In genomic region chr11:5004429-5005274, GRCh38 we compare ENCODE assay signal across 8 cellular contexts.
DNase-seq lines count a peak whose midpoint lies in the region; TF ChIP-seq lines count a peak whose summit lies in the region.

No MANE protein-coding gene starts in this region.

- peak; percentile 76 for TF ChIP-seq CTCF in 22Rv1 (IDR thresholded peaks at IDR 0.05)
- TF ChIP-seq CTCF in GM12864 (IDR thresholded peaks at IDR 0.05; ENCODE audit: low read depth, low read length, missing control alignments): peak; percentile 53
- TF ChIP-seq CTCF in parathyroid adenoma (IDR thresholded peaks at IDR 0.05): peak; percentile 50

- H3K9ac ChIP-seq in parathyroid adenoma: no peak overlapping the region

- peak; percentile 12 for DNase-seq in GM12864 (ENCODE audit: low read depth)
- DNase-seq in NAMALWA (ENCODE audit: low spot score): peak; percentile 64
- peak; percentile 61 for DNase-seq in SW480 (ENCODE audit: low spot score)
- DNase-seq in fibroblast of the conjunctiva (ENCODE audit: low read depth): peak; percentile 29
- no peak for DNase-seq in central memory CD4-positive, alpha-beta T cell
- DNase-seq in T-helper 2 cell treated with Interferon-gamma antibody and Interleukin-4, amounts not matched to agents 5 μg/mL and 100 μg/mL, for 36 hours (ENCODE audit: low spot score): no peak

- H3K4me1 Mint-ChIP-seq in T-helper 2 cell treated with Interferon-gamma antibody and Interleukin-4, amounts not matched to agents 5 μg/mL and 100 μg/mL, for 36 hours (ENCODE audit: low read depth): no peaks in the 10 kb centered on the region

- no peaks in the 10 kb centered on the region for H3K36me3 Mint-ChIP-seq in T-helper 2 cell treated with Interferon-gamma antibody and Interleukin-4, amounts not matched to agents 5 μg/mL and 100 μg/mL, for 36 hours (ENCODE audit: low read depth)

- no peak overlapping the region for H3K4me2 ChIP-seq in parathyroid adenoma (ENCODE audit: low read length)

- no peaks in the 10 kb centered on the region for H3K9me3 ChIP-seq in parathyroid adenoma (ENCODE audit: control insufficient read depth, low read length)

- H3K36me3 ChIP-seq in parathyroid adenoma (ENCODE audit: control insufficient read depth, insufficient read depth, low read length): no peaks in the 10 kb centered on the region

- H3K27me3 Mint-ChIP-seq in T-helper 2 cell treated with Interferon-gamma antibody and Interleukin-4, amounts not matched to agents 5 μg/mL and 100 μg/mL, for 36 hours (ENCODE audit: low read depth): no peaks in the 10 kb centered on the region

- no peak overlapping the region for H2AFZ ChIP-seq in parathyroid adenoma

- no peaks in the 10 kb centered on the region for H3K79me2 ChIP-seq in parathyroid adenoma

- H3K9me3 Mint-ChIP-seq in T-helper 2 cell treated with Interferon-gamma antibody and Interleukin-4, amounts not matched to agents 5 μg/mL and 100 μg/mL, for 36 hours: no peaks in the 10 kb centered on the region

- no peaks in the 10 kb centered on the region for H3K4me1 ChIP-seq in parathyroid adenoma

- H3K27ac Mint-ChIP-seq in T-helper 2 cell treated with Interferon-gamma antibody and Interleukin-4, amounts not matched to agents 5 μg/mL and 100 μg/mL, for 36 hours: no peak overlapping the region

- no peaks in the 10 kb centered on the region for H3K27me3 ChIP-seq in parathyroid adenoma (ENCODE audit: control insufficient read depth, insufficient read depth, low read length)

- no peak overlapping the region for H3K27ac ChIP-seq in 22Rv1
- H3K27ac ChIP-seq in parathyroid adenoma: no peak overlapping the region

- H3K4me3 Mint-ChIP-seq in T-helper 2 cell treated with Interferon-gamma antibody and Interleukin-4, amounts not matched to agents 5 μg/mL and 100 μg/mL, for 36 hours: no peak overlapping the region

- H3K4me3 ChIP-seq in GM12864 (ENCODE audit: low read depth, low read length) (no peak overlapping the region), parathyroid adenoma (ENCODE audit: low read depth, low read length) (no peak overlapping the region)

Comparison
In these comparisons a context has a peak if more than half of its experiments do, and no peak if none do; other contexts are left out.
1. DNase-seq: peak in GM12864 (single experiment), NAMALWA (single experiment), SW480 (single experiment) and fibroblast of the conjunctiva (single experiment); none in central memory CD4-positive, alpha-beta T cell (single experiment) and T-helper 2 cell treated with Interferon-gamma antibody and Interleukin-4, amounts not matched to agents 5 μg/mL and 100 μg/mL, for 36 hours (single experiment).
2. Peak in every context shown above with its lines, with median percentiles within 50 percentile points of each other: CTCF ChIP-seq.